8 cellular contexts compared by ENCODE assay signal in the genomic region with DNA sequence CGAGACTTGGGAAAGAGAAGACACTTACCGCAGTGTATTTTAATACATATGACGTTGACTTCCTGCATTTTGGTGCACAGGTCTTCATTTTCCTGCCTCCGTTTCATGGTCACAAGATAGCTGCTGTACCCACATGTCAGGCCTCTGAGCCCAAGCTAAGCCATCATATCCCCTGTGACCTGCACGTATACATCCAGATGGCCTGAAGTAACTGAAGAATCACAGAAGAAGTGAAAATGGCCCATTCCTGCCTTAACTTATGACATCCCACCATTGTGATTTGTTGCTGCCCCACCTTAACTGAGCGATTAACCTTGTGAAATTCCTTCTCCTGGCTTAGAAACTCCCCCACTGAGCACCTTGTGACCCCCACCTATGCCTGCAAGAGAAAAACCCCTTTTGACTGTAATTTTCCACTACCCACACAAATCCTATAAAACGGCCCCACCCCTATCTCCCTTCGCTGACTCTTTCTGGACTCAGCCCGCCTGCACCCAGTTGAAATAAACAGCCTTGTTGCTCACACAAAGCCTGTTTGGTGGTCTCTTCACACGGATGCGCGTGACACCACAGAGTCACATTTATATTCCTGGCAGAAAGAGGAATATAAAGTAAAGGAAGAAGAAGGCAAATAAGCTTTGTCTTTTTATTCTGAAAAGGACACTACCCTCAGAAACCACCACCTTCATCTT.
DNase-seq lines count a peak whose midpoint lies in the region; ATAC-seq and TF ChIP-seq lines count a peak whose summit lies in the region.
"Not testable (repeated sequence)": the region's sequence is repeated elsewhere in the genome, so short reads cannot be mapped to it uniquely, and the experiment has no call there.

No MANE protein-coding gene starts in this region.

- H3K36me3 Mint-ChIP-seq in GM23338 (ENCODE audit: low read depth); WTC11: not testable (repeated sequence)
- H3K36me3 Mint-ChIP-seq in activated naive CD8-positive, alpha-beta T cell treated with anti-CD3 and anti-CD28 coated beads for 36 hours: peaks cover 35% of the 10 kb centered on the region

- POLR2A ChIA-PET in WTC11 (lab: Charles Lee): not testable (repeated sequence)

- H3K27me3 Mint-ChIP-seq in GM23338 (ENCODE audit: insufficient read depth, low read depth, poor library complexity); WTC11 (ENCODE audit: low read depth); activated naive CD8-positive, alpha-beta T cell treated with anti-CD3 and anti-CD28 coated beads for 36 hours; stimulated activated naive CD8-positive, alpha-beta T cell treated with anti-CD3 and anti-CD28 coated beads, Interleukin-15, amount 100 ng/mL, for 72 hours: not testable (repeated sequence)

- not testable (repeated sequence) for H3K27me3 ChIP-seq in DOHH2 (ENCODE audit: control insufficient read depth, low read length); GM23338 (ENCODE audit: insufficient read depth)

- CTCF ChIA-PET in WTC11 (lab: Charles Lee): not testable (repeated sequence)

- 89 to 96% methylated on average over 8 to 9 of the region's 12 CpGs for WGBS in mesodermal cell (ENCODE audit: insufficient coverage in 2 of 2), 2 experiments

- not testable (repeated sequence) for TF ChIP-seq CTCF in DOHH2 (IDR thresholded peaks at IDR 0.05; ENCODE audit: low read depth, low read length, poor library complexity, severe bottlenecking); GM23338 (conservative IDR thresholded peaks at IDR 0.05; ENCODE audit: low read depth in 2 of 2); WTC11 (IDR thresholded peaks at IDR 0.05)

- H3K9me3 ChIP-seq in DOHH2 (ENCODE audit: control insufficient read depth, insufficient read depth, low read length); mesodermal cell (ENCODE audit: control insufficient read depth, low read length): not testable (repeated sequence)

- not testable (repeated sequence) for H3K36me3 ChIP-seq in DOHH2 (ENCODE audit: control insufficient read depth, low read length); GM23338 (ENCODE audit: insufficient read depth); mesodermal cell (ENCODE audit: control insufficient read depth, insufficient read depth, low read length)

- not testable (repeated sequence) for ATAC-seq in GM23338, WTC11
- ATAC-seq in stimulated activated naive CD8-positive, alpha-beta T cell treated with anti-CD3 and anti-CD28 coated beads, Interleukin-15, amount 100 ng/mL, for 72 hours: peak; percentile 41

- not testable (repeated sequence) for H4K20me1 ChIP-seq in DOHH2 (ENCODE audit: control insufficient read depth, insufficient read depth, low read depth, low read length); GM23338 (replicated peaks; ENCODE audit: insufficient read depth)

- H3K27ac Mint-ChIP-seq in GM23338, WTC11: not testable (repeated sequence)
- H3K27ac Mint-ChIP-seq in activated naive CD8-positive, alpha-beta T cell treated with anti-CD3 and anti-CD28 coated beads for 36 hours: peak overlapping the region; percentile 98
- peak overlapping the region; percentile 96 for H3K27ac Mint-ChIP-seq in stimulated activated naive CD8-positive, alpha-beta T cell treated with anti-CD3 and anti-CD28 coated beads, Interleukin-15, amount 100 ng/mL, for 72 hours

- DNase-seq in GM23338 (ENCODE audit: low spot score); WTC11 (ENCODE audit: low spot score): not testable (repeated sequence)
- peak; percentile 28 for DNase-seq in activated T-cell treated with anti-CD3 and anti-CD28 coated beads for 24 hours (ENCODE audit: low read depth)
- DNase-seq in activated naive CD8-positive, alpha-beta T cell treated with anti-CD3 and anti-CD28 coated beads for 36 hours: peak; percentile 62
- peak; percentile 14 to 29 for DNase-seq in stimulated activated CD4-positive, alpha-beta T cell treated with anti-CD3 and anti-CD28 coated beads, Interleukin-2, amount 100 ng/mL, for 24 hours
- DNase-seq in stimulated activated naive CD8-positive, alpha-beta T cell treated with anti-CD3 and anti-CD28 coated beads, Interleukin-15, amount 100 ng/mL, for 72 hours: peak; percentile 55 to 63

- H3K4me3 ChIP-seq in DOHH2 (ENCODE audit: low read length): peak overlapping the region; percentile 72
- H3K4me3 ChIP-seq in GM23338; mesodermal cell (ENCODE audit: extremely low read depth, insufficient read depth, low read length, poor library complexity, severe bottlenecking): not testable (repeated sequence)

- peaks cover 52% of the 10 kb centered on the region for H3K4me1 ChIP-seq in DOHH2 (ENCODE audit: control insufficient read depth, low read length)
- not testable (repeated sequence) for H3K4me1 ChIP-seq in GM23338 (ENCODE audit: insufficient read depth); mesodermal cell (ENCODE audit: control insufficient read depth, insufficient read depth, low read length, poor library complexity, severe bottlenecking)

- H3K79me2 ChIP-seq in DOHH2 (ENCODE audit: control insufficient read depth, low read length); GM23338 (replicated peaks; ENCODE audit: insufficient read depth): not testable (repeated sequence)

- not testable (repeated sequence) for H3K9me3 Mint-ChIP-seq in GM23338; WTC11; stimulated activated naive CD8-positive, alpha-beta T cell treated with anti-CD3 and anti-CD28 coated beads, Interleukin-15, amount 100 ng/mL, for 72 hours
- H3K9me3 Mint-ChIP-seq in activated naive CD8-positive, alpha-beta T cell treated with anti-CD3 and anti-CD28 coated beads for 36 hours: peaks cover 19% of the 10 kb centered on the region

- H3K27ac ChIP-seq in DOHH2 (ENCODE audit: low read depth, low read length) (peak overlapping the region; percentile 93), mesodermal cell (ENCODE audit: low read depth, low read length, severe bottlenecking) (peak overlapping the region; percentile 62)
- not testable (repeated sequence) for H3K27ac ChIP-seq in GM23338 (ENCODE audit: low read depth)

- peaks cover 16% of the 10 kb centered on the region for H3F3A ChIP-seq in DOHH2 (ENCODE audit: control insufficient read depth, insufficient read depth)
- H3F3A ChIP-seq in GM23338 (replicated peaks; ENCODE audit: low read depth): not testable (repeated sequence)

- H3K4me1 Mint-ChIP-seq in GM23338 (peaks cover 10% of the 10 kb centered on the region), WTC11 (peaks cover 29% of the 10 kb centered on the region)
- H3K4me1 Mint-ChIP-seq in activated naive CD8-positive, alpha-beta T cell treated with anti-CD3 and anti-CD28 coated beads for 36 hours: peaks cover 43% of the 10 kb centered on the region
- H3K4me1 Mint-ChIP-seq in stimulated activated naive CD8-positive, alpha-beta T cell treated with anti-CD3 and anti-CD28 coated beads, Interleukin-15, amount 100 ng/mL, for 72 hours: peaks cover 73% of the 10 kb centered on the region

- peak overlapping the region; percentile 91 for H3K4me2 ChIP-seq in DOHH2 (ENCODE audit: low read length)
- not testable (repeated sequence) for H3K4me2 ChIP-seq in GM23338

- not testable (repeated sequence) for H3K9me2 ChIP-seq in DOHH2 (replicated peaks; ENCODE audit: control insufficient read depth, low read length); GM23338 (ENCODE audit: insufficient read depth)

- not testable (repeated sequence) for H3K4me3 Mint-ChIP-seq in GM23338, WTC11
- peak overlapping the region; percentile 79 for H3K4me3 Mint-ChIP-seq in activated naive CD8-positive, alpha-beta T cell treated with anti-CD3 and anti-CD28 coated beads for 36 hours
- H3K4me3 Mint-ChIP-seq in stimulated activated naive CD8-positive, alpha-beta T cell treated with anti-CD3 and anti-CD28 coated beads, Interleukin-15, amount 100 ng/mL, for 72 hours: peak overlapping the region; percentile 69 to 82

- H2AFZ ChIP-seq in GM23338: peak overlapping the region; percentile 83

TF ChIP-seq in WTC11, 78 proteins besides CTCF, POLR2A, EP300 and RAD21:
- TF ChIP-seq, protein P1, sequence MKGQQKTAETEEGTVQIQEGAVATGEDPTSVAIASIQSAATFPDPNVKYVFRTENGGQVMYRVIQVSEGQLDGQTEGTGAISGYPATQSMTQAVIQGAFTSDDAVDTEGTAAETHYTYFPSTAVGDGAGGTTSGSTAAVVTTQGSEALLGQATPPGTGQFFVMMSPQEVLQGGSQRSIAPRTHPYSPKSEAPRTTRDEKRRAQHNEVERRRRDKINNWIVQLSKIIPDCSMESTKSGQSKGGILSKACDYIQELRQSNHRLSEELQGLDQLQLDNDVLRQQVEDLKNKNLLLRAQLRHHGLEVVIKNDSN (CRISPR knock-in tag; IDR thresholded peaks at IDR 0.05): peak; percentile 58; the same call in 1 of the 2 replicates
